In genomic region chr2:235171511-235172130, GRCh38 we compare ENCODE assay signal across 11 cellular contexts.
A peak's percentile ranks its signal among the peaks of the same experiment; 100 is the strongest.
DNase-seq lines count a peak whose midpoint lies in the region; ATAC-seq, FAIRE-seq and TF ChIP-seq lines count a peak whose summit lies in the region.
"Had no signal": no experiment of that assay in that cellular context is flagged by ENCODE, and none has a peak within 500 bp of the region (broad histone marks: within the 10 kb centered on the region; RNA-seq: fewer than 3 reads in every experiment).

No MANE protein-coding gene starts in this region.

- no peaks in the 10 kb centered on the region for H3K79me2 ChIP-seq in K562 (ENCODE audit: control insufficient read depth, insufficient read depth, low read length)
- H3K79me2 ChIP-seq in HepG2 (ENCODE audit: insufficient read depth, low read length) = no peaks in the 10 kb centered on the region
- H3K79me2 ChIP-seq in MM.1S (ENCODE audit: low read length) = no peaks in the 10 kb centered on the region

- H3K4me1 ChIP-seq in K562 (replicated peaks in 1 of 2; ENCODE audit: control insufficient read depth in 2 of 2, insufficient read depth in 2 of 2, low read length in 2 of 2) (no peaks in the 10 kb centered on the region), HepG2 (ENCODE audit: insufficient read depth, low read length) (peaks cover 12% of the 10 kb centered on the region), MM.1S (ENCODE audit: low read length) (no peaks in the 10 kb centered on the region)

- TF ChIP-seq CTCF in AG10803 (conservative IDR thresholded peaks at IDR 0.05; ENCODE audit: low read length) = no peak
- TF ChIP-seq CTCF in K562 (IDR thresholded peaks at IDR 0.05 in 2 of 3, conservative IDR thresholded peaks at IDR 0.05 in 1 of 3; ENCODE audit: insufficient read depth in 2 of 3, low read depth in 1 of 3, low read length in 3 of 3) = no peak
- TF ChIP-seq CTCF in HepG2 (CRISPR knock-in tag; IDR thresholded peaks at IDR 0.05) = no peak
- TF ChIP-seq CTCF in MM.1S (IDR thresholded peaks at IDR 0.05; ENCODE audit: low read length) = no peak

- H2AFZ ChIP-seq in K562 (ENCODE audit: low read depth, low read length) (no peak overlapping the region), HepG2 (ENCODE audit: low read length) (no peak overlapping the region), MM.1S (ENCODE audit: low read length) (no peak overlapping the region)

- ATAC-seq in K562 (no peak), HepG2 (no peak; the same call in 2 of the 3 replicates)

- 0% methylated on average over 5 of the region's 5 CpGs for WGBS in K562 (ENCODE audit: insufficient coverage, low coverage, missing lambda C conversion rate)
- WGBS in HepG2 (ENCODE audit: low lambda C conversion rate) = 2% methylated on average over 5 of the region's 5 CpGs

- no peak for TF ChIP-seq POLR2A in K562 (conservative IDR thresholded peaks at IDR 0.05)
- no peak for TF ChIP-seq POLR2A in HepG2 (IDR thresholded peaks at IDR 0.05; ENCODE audit: insufficient read depth in 1 of 2, low read depth in 2 of 2, low read length in 2 of 2)

- no peaks in the 10 kb centered on the region for H3K9me3 ChIP-seq in K562 (replicated peaks; ENCODE audit: control insufficient read depth, insufficient read depth, low read depth, low read length)
- no peaks in the 10 kb centered on the region for H3K9me3 ChIP-seq in HepG2 (ENCODE audit: low read length)
- no peaks in the 10 kb centered on the region for H3K9me3 ChIP-seq in MM.1S (replicated peaks; ENCODE audit: insufficient read depth, low read length)
- H3K9me3 ChIP-seq: neutrophil, upper lobe of left lung had no signal

- H3K9ac ChIP-seq in K562 (ENCODE audit: insufficient read depth in 1 of 2, low read depth in 2 of 2, low read length in 2 of 2) = no peak overlapping the region
- H3K9ac ChIP-seq in HepG2 (ENCODE audit: insufficient read depth, low read depth, low read length) = no peak overlapping the region
- no peak overlapping the region for H3K9ac ChIP-seq in MM.1S (ENCODE audit: low read length)

- no peak overlapping the region for H3K4me3 ChIP-seq in AG10803 (ENCODE audit: low read length)
- no peak overlapping the region for H3K4me3 ChIP-seq in K562
- no peak overlapping the region for H3K4me3 ChIP-seq in HepG2 (replicated peaks in 1 of 3; ENCODE audit: insufficient read depth in 1 of 3, low read depth in 2 of 3, low read length in 3 of 3)
- no peak overlapping the region for H3K4me3 ChIP-seq in MM.1S (ENCODE audit: low read length)
- H3K4me3 ChIP-seq: cardiac muscle cell, upper lobe of left lung had no signal

- H3K9me1 ChIP-seq in K562 (ENCODE audit: control insufficient read depth, insufficient read depth, low read length) = no peaks in the 10 kb centered on the region

- CTCF ChIA-PET in K562 (lab: Yijun Ruan, JAX; ENCODE audit: low intra/inter-chr PET ratio) (no interaction called here), HepG2 (lab: Yijun Ruan, JAX; ENCODE audit: low intra/inter-chr PET ratio, low total read pairs) (no interaction called here)

- intact Hi-C loops in K562 (cut with micrococcal nuclease) (no loop called here), HepG2 (cut with micrococcal nuclease; ENCODE audit: unreplicated experiment) (no loop called here)

- no TSS peak for BruUV-seq in K562 (replicated peaks; lab: Mats Ljungman, UMichigan)
- BruUV-seq in HepG2 (replicated peaks; lab: Mats Ljungman, UMichigan) = no TSS peak

- H4K20me1 ChIP-seq in K562 (replicated peaks; ENCODE audit: control insufficient read depth, insufficient read depth, low read length) (no peaks in the 10 kb centered on the region), HepG2 (ENCODE audit: insufficient read depth, low read length) (no peaks in the 10 kb centered on the region), MM.1S (ENCODE audit: insufficient read depth, low read length) (no peaks in the 10 kb centered on the region)

- DNase-seq in AG10803 (ENCODE audit: low read depth) = peak; percentile 94
- DNase-seq in HTR-8/SVneo (ENCODE audit: insufficient read length, low spot score) = peak; percentile 33
- peak in 1 of 4 experiments; percentile 5 for DNase-seq in K562 (ENCODE audit: extremely low read depth in 1 of 4, low spot score in 3 of 4)
- no peak for DNase-seq in HepG2 (ENCODE audit: low spot score)
- DNase-seq in MM.1S = no peak
- no peak for DNase-seq in stimulated activated CD4-positive, alpha-beta T cell treated with anti-CD3 and anti-CD28 coated beads, Interleukin-4, amount 100 ng/mL, for 24 hours
- DNase-seq in activated naive CD4-positive, alpha-beta T cell treated with anti-CD3 and anti-CD28 coated beads, Interleukin-2, amount 50 U/mL, for 16 hours = no peak
- DNase-seq in GOT3 (lab: John Stamatoyannopoulos, UW) = no peak
- DNase-seq: upper lobe of left lung had no signal

- in situ Hi-C loops in K562 (cut with MboI) = no loop called here
- in situ Hi-C loops in HepG2 (cut with HindIII; ENCODE audit: extremely low pct_ligation_motif_present, low pct_unique_long_range_greater_than_20kb) = no loop called here

- TF ChIP-seq RAD21 in K562 (CRISPR knock-in tag; conservative IDR thresholded peaks at IDR 0.05 in 1 of 2, IDR thresholded peaks at IDR 0.05 in 1 of 2) = no peak
- TF ChIP-seq RAD21 in HepG2 (CRISPR knock-in tag; IDR thresholded peaks at IDR 0.05) = no peak

- TF ChIP-seq EP300 in K562 (IDR thresholded peaks at IDR 0.05; ENCODE audit: low read length) = no peak
- no peak for TF ChIP-seq EP300 in HepG2 (IDR thresholded peaks at IDR 0.05; ENCODE audit: low read depth in 2 of 2, low read length in 2 of 2)
- no peak for TF ChIP-seq EP300 in HepG2 (CRISPR knock-in tag; IDR thresholded peaks at IDR 0.05; ENCODE audit: borderline replicate concordance)

- no peaks in the 10 kb centered on the region for H3F3A ChIP-seq in MM.1S (ENCODE audit: insufficient read depth, low read length)

- no peaks in the 10 kb centered on the region for H3K36me3 ChIP-seq in K562 (ENCODE audit: control insufficient read depth, insufficient read depth, low read length)
- H3K36me3 ChIP-seq in HepG2 (replicated peaks in 1 of 2; ENCODE audit: control insufficient read depth in 1 of 2, insufficient read depth in 2 of 2, low read length in 2 of 2) = no peaks in the 10 kb centered on the region
- no peaks in the 10 kb centered on the region for H3K36me3 ChIP-seq in MM.1S (replicated peaks; ENCODE audit: insufficient read depth, low read length)
- H3K36me3 ChIP-seq: cardiac muscle cell, neutrophil, upper lobe of left lung had no signal

- FAIRE-seq in HTR-8/SVneo (lab: Jason Lieb, UNC) (peak; percentile 28), K562 (lab: Jason Lieb, UNC) (no peak), HepG2 (lab: Jason Lieb, UNC) (peak; percentile 78)

- POLR2A ChIA-PET in K562 (lab: Yijun Ruan, JAX) = no interaction called here
- POLR2A ChIA-PET in HepG2 (lab: Yijun Ruan, JAX) = no interaction called here

- H3K4me2 ChIP-seq in K562 (ENCODE audit: insufficient read depth, low read length) (no peak overlapping the region; the same call in 1 of the 2 replicates), HepG2 (ENCODE audit: low read depth, low read length) (no peak overlapping the region), MM.1S (ENCODE audit: low read depth, low read length) (no peak overlapping the region)

- no peaks in the 10 kb centered on the region for H3K9me2 ChIP-seq in MM.1S (replicated peaks; ENCODE audit: insufficient read depth, low read length)

- H3K27me3 ChIP-seq in K562 (ENCODE audit: control insufficient read depth in 2 of 2, insufficient read depth in 2 of 2, low read length in 2 of 2) = no peaks in the 10 kb centered on the region; a peak in 1 of 5 replicates
- peaks cover 0 to 8% of the 10 kb centered on the region in 2 experiments for H3K27me3 ChIP-seq in HepG2 (ENCODE audit: control insufficient read depth in 1 of 2, insufficient read depth in 2 of 2, low read length in 2 of 2)
- no peaks in the 10 kb centered on the region for H3K27me3 ChIP-seq in MM.1S (replicated peaks; ENCODE audit: insufficient read depth, low read length)
- H3K27me3 ChIP-seq: cardiac muscle cell, neutrophil, upper lobe of left lung had no signal

- no peak overlapping the region for H3K27ac ChIP-seq in K562 (ENCODE audit: extremely low read depth, low read depth, low read length)
- no peak overlapping the region for H3K27ac ChIP-seq in HepG2 (ENCODE audit: extremely low read length, insufficient read depth, low read length)
- H3K27ac ChIP-seq in MM.1S (ENCODE audit: low read length) = no peak overlapping the region
- H3K27ac ChIP-seq: cardiac muscle cell, neutrophil, upper lobe of left lung had no signal

TF ChIP-seq in K562, 482 proteins besides CTCF, POLR2A, EP300 and RAD21 (continues in another document):
- no peak for TF ChIP-seq POLR2AphosphoS2 (IDR thresholded peaks at IDR 0.05; ENCODE audit: low read length)
- no peak for TF ChIP-seq SFPQ (IDR thresholded peaks at IDR 0.05; ENCODE audit: low read depth, low read length)

TF ChIP-seq in HepG2, 621 proteins besides CTCF, POLR2A, EP300 and RAD21 (continues in another document):
- TF ChIP-seq HINFP (CRISPR knock-in tag; IDR thresholded peaks at IDR 0.05; ENCODE audit: low read depth) = no peak
- TF ChIP-seq MAFF (IDR thresholded peaks at IDR 0.05; ENCODE audit: low read depth, low read length) = peak; percentile 69; the same call in 1 of the 2 replicates
- TF ChIP-seq ZNF556 (CRISPR knock-in tag; IDR thresholded peaks at IDR 0.05; ENCODE audit: borderline replicate concordance) = no peak
- TF ChIP-seq MAFK (conservative IDR thresholded peaks at IDR 0.05 in 1 of 2, IDR thresholded peaks at IDR 0.05 in 1 of 2; ENCODE audit: low read length in 2 of 2) = peak; percentile 69 to 71
- TF ChIP-seq ZBTB20 (CRISPR knock-in tag; IDR thresholded peaks at IDR 0.05; ENCODE audit: borderline replicate concordance, low read depth) = no peak
- TF ChIP-seq TBX2 (CRISPR knock-in tag; IDR thresholded peaks at IDR 0.05; ENCODE audit: borderline replicate concordance) = no peak
- peak; percentile 44; the same call in 1 of the 2 replicates for TF ChIP-seq NFE2 (CRISPR knock-in tag; IDR thresholded peaks at IDR 0.05)

Comparison
In these comparisons a context has a peak if more than half of its experiments do, and no peak if none do; other contexts are left out.
1. DNase-seq: peak in AG10803 (single experiment) and HTR-8/SVneo (single experiment); none in HepG2 (single experiment), MM.1S (single experiment), stimulated activated CD4-positive, alpha-beta T cell treated with anti-CD3 and anti-CD28 coated beads, Interleukin-4, amount 100 ng/mL, for 24 hours (single experiment), activated naive CD4-positive, alpha-beta T cell treated with anti-CD3 and anti-CD28 coated beads, Interleukin-2, amount 50 U/mL, for 16 hours (single experiment) and GOT3 (single experiment).